In the genomic region with DNA sequence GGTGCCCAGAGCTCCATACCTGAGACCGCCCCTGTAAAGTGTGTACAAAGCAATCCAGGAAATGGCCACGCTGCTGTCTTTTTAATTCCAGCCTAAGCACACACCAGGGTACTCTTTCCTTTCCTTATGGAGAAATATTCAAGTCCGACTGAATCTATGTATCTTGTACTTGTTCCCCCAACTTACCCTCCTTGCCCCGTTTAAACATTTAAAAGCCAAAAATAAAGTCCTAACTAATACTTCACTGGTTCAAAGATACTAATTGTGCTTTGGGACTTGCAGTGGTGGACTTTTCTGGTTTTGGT, we compare ENCODE assay signal across 8 cellular contexts. TPM values are rescaled to one million over a fixed set of nuclear protein-coding genes. Genes with fewer than 3 reads are reported as not detected.
DNase-seq lines count a peak whose midpoint lies in the region; ATAC-seq and TF ChIP-seq lines count a peak whose summit lies in the region.

No MANE protein-coding gene starts in this region.

- no peaks in the 10 kb centered on the region for H3K9me3 ChIP-seq in iPS-18c (ENCODE audit: control insufficient read depth, insufficient read depth, low read length)

- H3K4me3 ChIP-seq in iPS-18c (ENCODE audit: insufficient read depth, low read depth, low read length), result peak overlapping the region; percentile 57

- CTCF ChIA-PET in activated CD8-positive, alpha-beta T cell treated with anti-CD3 and anti-CD28 coated beads for 36 hours (lab: Charles Lee), result interaction anchor here (1.2 to 1.6 kb wide), 4 partner anchors 12 to 173 kb away, joined by 3 to 4 read pairs (median 4); no protein-coding TSS in a partner anchor

- H3K4me3 Mint-ChIP-seq in activated CD8-positive, alpha-beta T cell treated with anti-CD3 and anti-CD28 coated beads for 36 hours, result peak overlapping the region; percentile 91

- H3K4me1 Mint-ChIP-seq in activated CD8-positive, alpha-beta T cell treated with anti-CD3 and anti-CD28 coated beads for 36 hours (ENCODE audit: low read depth), result peaks cover 32% of the 10 kb centered on the region

- intact Hi-C loops in activated CD8-positive, alpha-beta T cell treated with anti-CD3 and anti-CD28 coated beads for 36 hours (cut with micrococcal nuclease), result loop anchor here (10.0 kb wide), 1 partner anchor 154 kb away; no protein-coding TSS in a partner anchor

- no peaks in the 10 kb centered on the region for H3K9me3 Mint-ChIP-seq in activated CD8-positive, alpha-beta T cell treated with anti-CD3 and anti-CD28 coated beads for 36 hours

- peak overlapping the region; percentile 98 for H3K27ac Mint-ChIP-seq in activated CD8-positive, alpha-beta T cell treated with anti-CD3 and anti-CD28 coated beads for 36 hours

- peak; percentile 46 for DNase-seq in NCI-H1092 (lab: John Stamatoyannopoulos, UW)
- DNase-seq in NCI-H1092 treated with DMSO at 0.1 percent for 48 hours (lab: John Stamatoyannopoulos, UW), result no peak
- no peak for DNase-seq in activated CD8-positive, alpha-beta T cell treated with anti-CD3 and anti-CD28 coated beads for 36 hours
- peak; percentile 11 for DNase-seq in superior temporal gyrus (ENCODE audit: extremely low spot score)
- no peak for DNase-seq in NCI-H1694 treated with DMSO at 0.1 percent for 48 hours (lab: John Stamatoyannopoulos, UW)

- POLR2A ChIA-PET in activated CD8-positive, alpha-beta T cell treated with anti-CD3 and anti-CD28 coated beads for 36 hours (lab: Charles Lee), result interaction anchor here (1.0 to 1.4 kb wide), 3 partner anchors 11 to 172 kb away, joined by 3 to 4 read pairs (median 4); no protein-coding TSS in a partner anchor

- ATAC-seq in HG03039 (IDR thresholded peaks at IDR 0.05; ENCODE audit: unreplicated experiment) (peak; percentile 6), GM19328 (IDR thresholded peaks at IDR 0.05; ENCODE audit: unreplicated experiment) (no peak)
- ATAC-seq in activated CD8-positive, alpha-beta T cell treated with anti-CD3 and anti-CD28 coated beads for 36 hours, result peak; percentile 38

- no peaks in the 10 kb centered on the region for H3K36me3 Mint-ChIP-seq in activated CD8-positive, alpha-beta T cell treated with anti-CD3 and anti-CD28 coated beads for 36 hours (ENCODE audit: low read depth)

- no peak for TF ChIP-seq CTCF in activated CD8-positive, alpha-beta T cell treated with anti-CD3 and anti-CD28 coated beads for 36 hours (IDR thresholded peaks at IDR 0.05)

- H3K27me3 Mint-ChIP-seq in activated CD8-positive, alpha-beta T cell treated with anti-CD3 and anti-CD28 coated beads for 36 hours, result no peaks in the 10 kb centered on the region

RNA-seq across cellular contexts. Expression of gene AMMECR1, which starts 0.7 kb away (rescaled TPM):
- 1 to 10 TPM; 7.6 to 8.4 TPM for total RNA-seq in activated CD8-positive, alpha-beta T cell treated with anti-CD3 and anti-CD28 coated beads for 36 hours

RNA-seq across cellular contexts. Expression of gene RTL9, which starts 40.0 kb away (rescaled TPM):
- total RNA-seq in activated CD8-positive, alpha-beta T cell treated with anti-CD3 and anti-CD28 coated beads for 36 hours, result not detected

Comparison
In these comparisons a context has a peak if more than half of its experiments do, and no peak if none do; other contexts are left out.
1. DNase-seq: peak in NCI-H1092 (single experiment) and superior temporal gyrus (single experiment); none in NCI-H1092 treated with DMSO at 0.1 percent for 48 hours (single experiment), activated CD8-positive, alpha-beta T cell treated with anti-CD3 and anti-CD28 coated beads for 36 hours (single experiment) and NCI-H1694 treated with DMSO at 0.1 percent for 48 hours (single experiment).